ENCODE assay signal across 17 cellular contexts in the genomic region with DNA sequence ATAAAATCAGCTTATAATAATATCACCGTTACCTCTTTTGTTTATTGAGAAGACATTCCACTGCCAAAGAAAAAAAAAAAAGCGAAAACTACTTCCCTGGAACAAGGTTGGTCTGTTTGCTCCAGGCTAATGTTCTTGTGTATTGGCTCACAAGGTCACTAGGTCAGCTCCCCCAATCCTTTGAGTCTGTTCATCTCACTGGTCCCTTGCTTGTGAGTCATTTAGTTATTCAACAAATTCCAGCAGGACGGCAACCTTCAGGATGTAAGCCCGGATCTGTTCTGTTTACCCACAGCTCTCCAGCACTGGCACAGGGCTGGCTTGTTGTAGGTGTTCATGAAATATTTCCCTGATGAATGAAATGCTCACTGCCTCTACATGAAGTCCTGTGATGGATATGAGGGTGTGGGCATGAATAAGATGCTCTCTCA. TPM values are rescaled to one million over a fixed set of nuclear protein-coding genes. Genes with fewer than 3 reads are reported as not detected.
DNase-seq lines count a peak whose midpoint lies in the region; ATAC-seq, FAIRE-seq and TF ChIP-seq lines count a peak whose summit lies in the region.
"Had no signal": no experiment of that assay in that cellular context is flagged by ENCODE, and none has a peak within 500 bp of the region (broad histone marks: within the 10 kb centered on the region; RNA-seq: fewer than 3 reads in every experiment).

No MANE protein-coding gene starts in this region.

- no peak overlapping the region for H3K27ac Mint-ChIP-seq in astrocyte (ENCODE audit: unreplicated experiment)
- H3K27ac Mint-ChIP-seq: activated CD4-positive, alpha-beta memory T cell treated with anti-CD3 and anti-CD28 coated beads for 36 hours had no signal

- peaks cover 4% of the 10 kb centered on the region for H3K9me3 Mint-ChIP-seq in astrocyte (ENCODE audit: unreplicated experiment)
- H3K9me3 Mint-ChIP-seq: activated CD4-positive, alpha-beta memory T cell treated with anti-CD3 and anti-CD28 coated beads for 36 hours had no signal

- peaks cover 11% of the 10 kb centered on the region for H3K4me1 ChIP-seq in astrocyte (ENCODE audit: insufficient read depth, low read length)
- H3K4me1 ChIP-seq: right lobe of liver had no signal

- H4K20me1 ChIP-seq in astrocyte (ENCODE audit: insufficient read depth, low read length), result no peaks in the 10 kb centered on the region

- DNase-seq in SIG-M5 treated with dmso at 0.1 percent for 504 hours (lab: John Stamatoyannopoulos, UW; ENCODE audit: unreplicated experiment), result peak; percentile 43
- DNase-seq in SIG-M5 (lab: John Stamatoyannopoulos, UW), result no peak
- DNase-seq in astrocyte (ENCODE audit: low read depth), result peak; percentile 35
- peak; percentile 80 for DNase-seq in iris pigment epithelial cell (ENCODE audit: low read depth)
- DNase-seq in NCI-H510A treated with DMSO at 0.1 percent for 48 hours (lab: John Stamatoyannopoulos, UW), result no peak
- no peak for DNase-seq in left colon
- DNase-seq in occipital lobe (lab: John Stamatoyannopoulos, UW), result no peak
- DNase-seq: activated CD4-positive, alpha-beta memory T cell treated with anti-CD3 and anti-CD28 coated beads for 36 hours; activated naive CD4-positive, alpha-beta T cell treated with anti-CD3 and anti-CD28 coated beads, Interleukin-2, amount 50 U/mL, for 16 hours; DND-41; NCI-H526; right lobe of liver; SW 1271 had no signal

- peaks cover 22% of the 10 kb centered on the region for H3K27me3 ChIP-seq in astrocyte (ENCODE audit: insufficient read depth, low read length)
- H3K27me3 ChIP-seq: right lobe of liver had no signal

- no peak for TF ChIP-seq CTCF in astrocyte (IDR thresholded peaks at IDR 0.05; ENCODE audit: insufficient read depth, low read depth, low read length)

- no peaks in the 10 kb centered on the region for H3K36me3 ChIP-seq in astrocyte (ENCODE audit: insufficient read depth, low read length)
- H3K36me3 ChIP-seq: right lobe of liver had no signal

- intact Hi-C loops in left colon (cut with DNase I, micrococcal nuclease), result no loop called here

- peak overlapping the region; percentile 2 for H3K4me2 ChIP-seq in astrocyte (ENCODE audit: low read length)

- H3K36me3 Mint-ChIP-seq in astrocyte (ENCODE audit: low read depth, unreplicated experiment), result no peaks in the 10 kb centered on the region
- H3K36me3 Mint-ChIP-seq: activated CD4-positive, alpha-beta memory T cell treated with anti-CD3 and anti-CD28 coated beads for 36 hours had no signal

- ATAC-seq in HG03571 (IDR thresholded peaks at IDR 0.05; ENCODE audit: unreplicated experiment) (no peak), left colon (no peak)

- H3K4me3 Mint-ChIP-seq in astrocyte (ENCODE audit: unreplicated experiment), result peak overlapping the region; percentile 30
- H3K4me3 Mint-ChIP-seq: activated CD4-positive, alpha-beta memory T cell treated with anti-CD3 and anti-CD28 coated beads for 36 hours had no signal

- H3K9ac ChIP-seq in astrocyte (ENCODE audit: low read length), result no peak overlapping the region

- no peak overlapping the region for H2AFZ ChIP-seq in astrocyte (ENCODE audit: low read depth, low read length)

- H3K4me1 Mint-ChIP-seq in astrocyte (ENCODE audit: low read depth, unreplicated experiment), result peaks cover 7% of the 10 kb centered on the region

- FAIRE-seq in astrocyte (lab: Jason Lieb, UNC), result no peak

- H3K27ac ChIP-seq in astrocyte (ENCODE audit: low read depth, low read length), result no peak overlapping the region
- H3K27ac ChIP-seq: coronary artery, right lobe of liver had no signal

- no peaks in the 10 kb centered on the region for H3K79me2 ChIP-seq in astrocyte (ENCODE audit: insufficient read depth, low read length)

- peaks cover 10% of the 10 kb centered on the region for H3K27me3 Mint-ChIP-seq in astrocyte (ENCODE audit: low read depth, unreplicated experiment)

- no peak overlapping the region for H3K4me3 ChIP-seq in astrocyte (ENCODE audit: insufficient read depth, low read depth, low read length)
- H3K4me3 ChIP-seq: coronary artery, right lobe of liver had no signal

- no peaks in the 10 kb centered on the region for H3K9me3 ChIP-seq in astrocyte (ENCODE audit: insufficient read depth, low read depth, low read length)
- H3K9me3 ChIP-seq: right lobe of liver had no signal

RNA-seq across cellular contexts. Expression of gene ARHGAP40, which starts 3.3 kb away (rescaled TPM):
- 0.27 TPM in 1 of 2 replicates, not detected in the other for total RNA-seq in astrocyte
- total RNA-seq in left colon, result not detected
- total RNA-seq in occipital lobe, result not detected
- total RNA-seq: activated CD4-positive, alpha-beta memory T cell treated with anti-CD3 and anti-CD28 coated beads for 36 hours; mononuclear cell; temporal lobe had no signal

RNA-seq across cellular contexts. Expression of gene ADIG, which starts 23.9 kb away (rescaled TPM):
- total RNA-seq in astrocyte, result not detected in 2 replicates
- total RNA-seq in left colon, result not detected
- not detected for total RNA-seq in occipital lobe
- total RNA-seq: activated CD4-positive, alpha-beta memory T cell treated with anti-CD3 and anti-CD28 coated beads for 36 hours; mononuclear cell; right lobe of liver; temporal lobe had no signal

Comparison
In these comparisons a context has a peak if more than half of its experiments do, and no peak if none do; other contexts are left out.
1. DNase-seq: peak in SIG-M5 treated with dmso at 0.1 percent for 504 hours (single experiment), astrocyte (single experiment) and iris pigment epithelial cell (single experiment); none in SIG-M5 (single experiment), NCI-H510A treated with DMSO at 0.1 percent for 48 hours (single experiment), left colon (0 of 2) and occipital lobe (single experiment).